10 cellular contexts compared by ENCODE assay signal in the genomic region with DNA sequence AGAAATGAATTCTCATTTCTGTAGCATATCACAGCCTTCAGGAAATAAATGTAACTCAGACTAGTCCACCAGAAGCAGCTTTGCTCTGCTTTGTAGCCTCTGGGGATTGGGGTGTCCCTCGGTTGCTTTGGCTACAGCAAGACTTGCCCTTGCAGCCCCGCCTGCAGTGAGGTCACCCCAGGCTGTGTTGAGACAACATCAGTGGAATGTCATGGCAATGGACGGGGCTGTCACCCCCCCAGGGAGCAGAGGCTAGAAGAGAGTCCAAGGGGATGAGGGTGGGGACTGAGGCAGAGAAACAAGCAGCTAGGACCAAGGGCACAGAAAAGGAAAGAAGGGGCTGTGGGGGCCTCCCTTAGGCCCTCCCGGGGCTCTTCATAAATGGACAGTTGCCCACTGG. TPM values are rescaled to one million over a fixed set of nuclear protein-coding genes. Genes with fewer than 3 reads are reported as not detected.
A peak's percentile ranks its signal among the peaks of the same experiment; 100 is the strongest.
DNase-seq lines count a peak whose midpoint lies in the region; ATAC-seq and TF ChIP-seq lines count a peak whose summit lies in the region.
"Had no signal": no experiment of that assay in that cellular context is flagged by ENCODE, and none has a peak within 500 bp of the region (broad histone marks: within the 10 kb centered on the region; RNA-seq: fewer than 3 reads in every experiment).

No MANE protein-coding gene starts in this region.

- CTCF ChIA-PET in A673 (lab: Charles Lee), result no interaction called here

- H3K27me3 ChIP-seq in body of pancreas, result no peaks in the 10 kb centered on the region
- no peaks in the 10 kb centered on the region for H3K27me3 ChIP-seq in A673 (replicated peaks; ENCODE audit: insufficient read depth, low read depth, low read length, poor library complexity)

- ATAC-seq in body of pancreas, result peak; percentile 45
- ATAC-seq in left ventricle myocardium superior, result peak; percentile 82
- peak; percentile 77 for ATAC-seq in sciatic nerve

- no peak overlapping the region for H3K4me3 ChIP-seq in body of pancreas
- H3K4me3 ChIP-seq in A673 (ENCODE audit: low read depth, low read length, poor library complexity, severe bottlenecking), result no peak overlapping the region

- POLR2A ChIA-PET in A673 (lab: Charles Lee; ENCODE audit: low non-redundant PET), result no interaction called here

- no TSS peak for BruUV-seq in A673 (replicated peaks; lab: Mats Ljungman, UMichigan)

- no peaks in the 10 kb centered on the region for H3K9me3 ChIP-seq in body of pancreas
- H3K9me3 ChIP-seq in A673 (ENCODE audit: low read depth, low read length, poor library complexity, severe bottlenecking), result no peaks in the 10 kb centered on the region

- intact Hi-C loops in body of pancreas (cut with DNase I), result no loop called here
- intact Hi-C loops in left ventricle myocardium superior (cut with micrococcal nuclease), result no loop called here
- intact Hi-C loops in sciatic nerve (cut with DNase I), result no loop called here
- intact Hi-C loops in A673 (cut with micrococcal nuclease; ENCODE audit: unreplicated experiment), result no loop called here

- H3K4me1 ChIP-seq in body of pancreas (peaks cover 8% of the 10 kb centered on the region), A673 (ENCODE audit: insufficient read depth, low read length, poor library complexity, severe bottlenecking) (no peaks in the 10 kb centered on the region)

- H3K36me3 ChIP-seq in body of pancreas (replicated peaks in 1 of 2; ENCODE audit: insufficient read depth in 1 of 2, low read depth in 2 of 2) (no peaks in the 10 kb centered on the region), A673 (ENCODE audit: insufficient read depth, low read length, poor library complexity, severe bottlenecking) (no peaks in the 10 kb centered on the region)

- no peak for TF ChIP-seq POLR2A in body of pancreas (IDR thresholded peaks at IDR 0.05)

- WGBS in body of pancreas, 2 donors, result 30 to 36% methylated on average over 4 of the region's 4 CpGs

- DNase-seq in GM04503 (ENCODE audit: low read depth) (peak; percentile 84), body of pancreas (peak in 3 of 4 donors; percentile 24 to 47 (median 26)), left ventricle myocardium superior (peak; percentile 90), sciatic nerve (ENCODE audit: low spot score) (peak; percentile 69), cerebellum (ENCODE audit: low spot score) (no peak), A673 (ENCODE audit: low spot score) (no peak), COR-L47 (lab: John Stamatoyannopoulos, UW) (no peak), middle frontal gyrus (ENCODE audit: extremely low spot score, low spot score) (no peak)
- DNase-seq: activated CD4-positive, CD25-positive, alpha-beta regulatory T cell treated with anti-CD3 and anti-CD28 coated beads, Interleukin-2, amount 50 U/mL, for 72 hours; MV-4-11 had no signal

- TF ChIP-seq CTCF in body of pancreas (IDR thresholded peaks at IDR 0.05) (no peak), A673 (conservative IDR thresholded peaks at IDR 0.05; ENCODE audit: low read depth, low read length) (no peak)

- H3K27ac ChIP-seq in body of pancreas, result no peak overlapping the region
- no peak overlapping the region for H3K27ac ChIP-seq in A673 (ENCODE audit: low read depth, low read length, poor library complexity, severe bottlenecking)

RNA-seq across cellular contexts. Expression of a gene that starts 0.9 kb away (rescaled TPM):
- total RNA-seq in body of pancreas (10 to 100 TPM in 1 of 2 donors, 1 to 10 TPM in 1; 4.9 to 22.1 TPM), left ventricle myocardium superior (68.0 TPM), sciatic nerve (105 TPM), cerebellum (17.1 TPM), A673 (2021) (0.81 and 1.0 TPM in 2 replicates)

RNA-seq across cellular contexts. Expression of a gene that starts 50.9 kb away (rescaled TPM):
- total RNA-seq in body of pancreas (10 to 100 TPM; 18.2 to 33.6 TPM), left ventricle myocardium superior (25.0 TPM), sciatic nerve (36.9 TPM), cerebellum (25.5 TPM), A673 (2021) (47.4 and 57.3 TPM in 2 replicates)

RNA-seq across cellular contexts. Expression of a gene that starts 51.0 kb away (rescaled TPM):
- total RNA-seq in body of pancreas (10 to 100 TPM; 32.2 to 32.3 TPM), left ventricle myocardium superior (39.1 TPM), sciatic nerve (85.1 TPM), cerebellum (45.0 TPM), A673 (2021) (94.7 and 95.2 TPM in 2 replicates)

Comparison
In these comparisons a context has a peak if more than half of its experiments do, and no peak if none do; other contexts are left out.
1. DNase-seq: peak in GM04503 (single experiment), body of pancreas (3 of 4), left ventricle myocardium superior (single experiment) and sciatic nerve (single experiment); none in cerebellum (single experiment), A673 (single experiment), COR-L47 (single experiment) and middle frontal gyrus (single experiment).
2. Peak in every context shown above with its lines, with median percentiles within 50 percentile points of each other: ATAC-seq.